In the genomic region with DNA sequence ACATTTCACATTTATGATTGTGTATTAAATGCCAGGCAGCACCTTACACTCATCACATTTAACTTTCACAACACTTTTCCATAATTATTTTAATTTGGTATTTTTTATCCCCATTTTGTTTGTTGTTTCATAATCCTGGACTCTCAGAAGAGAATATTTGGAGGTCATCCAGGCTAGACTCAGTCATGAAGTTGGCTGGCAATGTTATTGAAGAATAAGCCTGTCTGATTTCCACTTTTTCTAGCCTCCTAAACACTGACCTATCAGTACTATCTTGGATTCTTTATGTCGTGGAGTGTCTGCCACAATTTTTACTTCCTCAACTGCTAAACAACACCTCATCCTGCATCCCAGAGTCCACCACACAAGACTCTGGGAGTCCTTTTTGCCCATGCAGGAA, we compare ENCODE assay signal across 17 cellular contexts.
DNase-seq lines count a peak whose midpoint lies in the region; ATAC-seq and TF ChIP-seq lines count a peak whose summit lies in the region.
"Had no signal": no experiment of that assay in that cellular context is flagged by ENCODE, and none has a peak within 500 bp of the region (broad histone marks: within the 10 kb centered on the region; RNA-seq: fewer than 3 reads in every experiment).

No MANE protein-coding gene starts in this region.

- intact Hi-C loops in Right ventricle myocardium inferior (cut with DNase I) (no loop called here), cardiac septum (cut with DNase I) (loop anchor here (5.0 kb wide), 1 partner anchor 369 kb away; no protein-coding TSS in a partner anchor), left cardiac atrium (cut with DNase I) (no loop called here)
- intact Hi-C loops in activated naive CD4-positive, alpha-beta T cell treated with anti-CD3 and anti-CD28 coated beads for 36 hours (cut with micrococcal nuclease): no loop called here

- ATAC-seq in Right ventricle myocardium inferior (peak; percentile 68), left cardiac atrium (peak; percentile 27 to 59), GM21390 (IDR thresholded peaks at IDR 0.05; ENCODE audit: unreplicated experiment) (no peak), GM21526 (IDR thresholded peaks at IDR 0.05; ENCODE audit: low FRiP score, unreplicated experiment) (no peak)

- H3K4me1 Mint-ChIP-seq in chondrocyte (ENCODE audit: low read depth): peaks cover 75% of the 10 kb centered on the region
- H3K4me1 Mint-ChIP-seq in activated naive CD4-positive, alpha-beta T cell treated with anti-CD3 and anti-CD28 coated beads for 36 hours (ENCODE audit: low read depth): no peaks in the 10 kb centered on the region

- H3K36me3 Mint-ChIP-seq in chondrocyte (ENCODE audit: low read depth): no peaks in the 10 kb centered on the region
- H3K36me3 Mint-ChIP-seq in activated naive CD4-positive, alpha-beta T cell treated with anti-CD3 and anti-CD28 coated beads for 36 hours (ENCODE audit: low read depth): no peaks in the 10 kb centered on the region

- no peak overlapping the region for H3K4me3 Mint-ChIP-seq in chondrocyte (ENCODE audit: unreplicated experiment)
- no peak overlapping the region for H3K4me3 Mint-ChIP-seq in activated naive CD4-positive, alpha-beta T cell treated with anti-CD3 and anti-CD28 coated beads for 36 hours
- H3K4me3 Mint-ChIP-seq: CD4-positive, alpha-beta T cell had no signal

- CTCF ChIA-PET in activated naive CD4-positive, alpha-beta T cell treated with anti-CD3 and anti-CD28 coated beads for 36 hours (lab: Charles Lee): interaction anchor here (0.6 kb wide), 1 partner anchor 56 kb away, joined by 4 read pairs; no protein-coding TSS in a partner anchor

- H3K9me3 Mint-ChIP-seq in chondrocyte (ENCODE audit: low read depth): no peaks in the 10 kb centered on the region
- H3K9me3 Mint-ChIP-seq in activated naive CD4-positive, alpha-beta T cell treated with anti-CD3 and anti-CD28 coated beads for 36 hours: no peaks in the 10 kb centered on the region
- H3K9me3 Mint-ChIP-seq: CD4-positive, alpha-beta T cell had no signal

- TF ChIP-seq CTCF in chondrocyte (IDR thresholded peaks at IDR 0.05): no peak

- no peaks in the 10 kb centered on the region for H3K27me3 Mint-ChIP-seq in chondrocyte (ENCODE audit: low read depth)
- peaks cover 15% of the 10 kb centered on the region for H3K27me3 Mint-ChIP-seq in activated naive CD4-positive, alpha-beta T cell treated with anti-CD3 and anti-CD28 coated beads for 36 hours (ENCODE audit: low read depth)

- peak overlapping the region; percentile 89 for H3K27ac Mint-ChIP-seq in chondrocyte (ENCODE audit: unreplicated experiment)
- H3K27ac Mint-ChIP-seq in activated naive CD4-positive, alpha-beta T cell treated with anti-CD3 and anti-CD28 coated beads for 36 hours: no peak overlapping the region
- H3K27ac Mint-ChIP-seq: CD4-positive, alpha-beta T cell had no signal

- no peak for DNase-seq in Right ventricle myocardium inferior (ENCODE audit: missing footprints)
- no peak for DNase-seq in cardiac septum (ENCODE audit: low spot score)
- no peak for DNase-seq in chondrocyte (ENCODE audit: low spot score)
- no peak for DNase-seq in left cardiac atrium
- no peak for DNase-seq in activated CD4-positive, CD25-positive, alpha-beta regulatory T cell (lab: John Stamatoyannopoulos, UW)
- no peak for DNase-seq in activated naive CD4-positive, alpha-beta T cell treated with anti-CD3 and anti-CD28 coated beads for 36 hours
- DNase-seq: 8988T; activated gamma-delta T cell; amygdala; CD4-positive, alpha-beta T cell; head of caudate nucleus; NCI-H2029; NCI-H446 treated with DMSO at 0.1 percent for 48 hours; stimulated activated CD4-positive, alpha-beta T cell treated with anti-CD3 and anti-CD28 coated beads, Interleukin-4, amount 100 ng/mL, for 4 hours; SW 1271 had no signal

Comparison
In these comparisons a context has a peak if more than half of its experiments do, and no peak if none do; other contexts are left out.
1. ATAC-seq: peak in Right ventricle myocardium inferior (single experiment) and left cardiac atrium (2 of 2); none in GM21390 (single experiment) and GM21526 (single experiment).